2 cellular contexts compared by ENCODE assay signal in genomic region chr6:157463743-157464135, GRCh38.
TF ChIP-seq lines count a peak whose summit lies in the region.
"Not testable (repeated sequence)": the region's sequence is repeated elsewhere in the genome, so short reads cannot be mapped to it uniquely, and the experiment has no call there.

No MANE protein-coding gene starts in this region.

TF ChIP-seq in WTC11, 78 proteins besides CTCF, POLR2A, EP300 and RAD21:
- peak; percentile 2; the same call in 1 of the 2 replicates for TF ChIP-seq ZNF423 (CRISPR knock-in tag; IDR thresholded peaks at IDR 0.05)
TF ChIP-seq in WTC11: peak in this region for 1; not testable (repeated sequence) for 77.

TF ChIP-seq in K562, 482 proteins besides CTCF, POLR2A, EP300 and RAD21:
- TF ChIP-seq IRF9 (tag; IDR thresholded peaks at IDR 0.05) (0 out of 2 replicates have a peak, but pooled peaks have one; percentile 25), CEBPG (CRISPR knock-in tag; IDR thresholded peaks at IDR 0.05) (peak; percentile 73), CEBPG (tag; conservative IDR thresholded peaks at IDR 0.05 in 1 of 2, IDR thresholded peaks at IDR 0.05 in 1 of 2) (peak; percentile 86 to 88), ATF3 (IDR thresholded peaks at IDR 0.05) (peak; percentile 88), ID3 (CRISPR knock-in tag; IDR thresholded peaks at IDR 0.05) (0 out of 2 replicates have a peak, but pooled peaks have one; percentile 14), THRB (CRISPR knock-in tag; conservative IDR thresholded peaks at IDR 0.05) (0 out of 2 replicates have a peak, but pooled peaks have one; percentile 26), MLLT1 (IDR thresholded peaks at IDR 0.05) (0 out of 4 replicates have a peak, but pooled peaks of 1 of the 2 experiments have one; percentile 18), SMAD4 (CRISPR knock-in tag; conservative IDR thresholded peaks at IDR 0.05) (0 out of 2 replicates have a peak, but pooled peaks have one; percentile 34), ZNF589 (CRISPR knock-in tag; IDR thresholded peaks at IDR 0.05; ENCODE audit: low read depth) (peak; percentile 53; the same call in 1 of the 2 replicates), ATF7 (IDR thresholded peaks at IDR 0.05) (0 out of 2 replicates have a peak, but pooled peaks have one; percentile 15), HDGF (IDR thresholded peaks at IDR 0.05) (0 out of 2 replicates have a peak, but pooled peaks have one; percentile 55), SMARCA5 (IDR thresholded peaks at IDR 0.05) (0 out of 2 replicates have a peak, but pooled peaks have one; percentile 14), NFE2 (IDR thresholded peaks at IDR 0.05; ENCODE audit: low read depth) (peak; percentile 14; the same call in 1 of the 2 replicates), CEBPB (tag; IDR thresholded peaks at IDR 0.05) (peak; percentile 89), NR2C1 (IDR thresholded peaks at IDR 0.05) (peak; percentile 26; the same call in 1 of the 2 replicates), NR2C1 (tag; IDR thresholded peaks at IDR 0.05) (0 out of 2 replicates have a peak, but pooled peaks have one; percentile 21), DMBX1 (CRISPR knock-in tag; IDR thresholded peaks at IDR 0.05; ENCODE audit: borderline replicate concordance) (0 out of 2 replicates have a peak, but pooled peaks have one; percentile 11), ZBTB33 (CRISPR knock-in tag; IDR thresholded peaks at IDR 0.05) (0 out of 2 replicates have a peak, but pooled peaks have one; percentile 49), DPF2 (IDR thresholded peaks at IDR 0.05) (peak; percentile 65)
- not testable (repeated sequence) for TF ChIP-seq ATF3 (CRISPR knock-in tag; conservative IDR thresholded peaks at IDR 0.05); ID3 (tag; IDR thresholded peaks at IDR 0.05)
